ENCODE assay signal across 21 cellular contexts in the genomic region with DNA sequence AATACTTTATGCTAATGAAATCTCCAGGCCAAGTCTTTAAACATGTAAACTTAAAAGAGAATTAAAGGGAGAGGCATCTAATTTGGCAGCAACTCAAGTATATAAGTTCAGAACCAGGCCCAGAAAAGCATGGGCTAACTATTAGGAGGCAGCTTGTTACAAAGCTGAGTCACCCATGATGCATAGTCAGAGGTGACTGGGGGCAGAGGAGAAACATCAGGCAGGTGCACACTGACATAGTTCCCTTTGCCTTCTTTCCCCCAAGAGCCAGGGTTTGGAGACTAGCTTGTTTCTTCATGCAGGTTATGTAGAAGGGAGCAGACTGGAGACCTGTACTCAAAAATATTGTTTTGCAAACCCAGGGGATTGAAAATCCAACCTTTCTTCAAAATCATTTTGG.
"Had no signal": no experiment of that assay in that cellular context is flagged by ENCODE, and none has a peak within 500 bp of the region (broad histone marks: within the 10 kb centered on the region; RNA-seq: fewer than 3 reads in every experiment).

No MANE protein-coding gene starts in this region.

- H3K9me3 ChIP-seq: gastrocnemius medialis, right lobe of liver, suprapubic skin, transverse colon had no signal

- DNase-seq: activated B cell treated with CpG ODN at 0.5 μM for 24 hours; activated CD4-positive, alpha-beta memory T cell treated with anti-CD3 and anti-CD28 coated beads for 36 hours; activated CD4-positive, alpha-beta T cell treated with anti-CD3 and anti-CD28 coated beads for 36 hours; activated naive CD4-positive, alpha-beta T cell treated with anti-CD3 and anti-CD28 coated beads for 36 hours; activated naive CD8-positive, alpha-beta T cell treated with anti-CD3 and anti-CD28 coated beads, Interleukin-2, amount 10 ng/mL, durations not matched to agents 7 days and 5 days; activated T-cell treated with anti-CD3 and anti-CD28 coated beads, Interleukin-2, amount 50 U/mL, for 48 hours; amygdala; erythroblast; gastrocnemius medialis; hippocampal formation; left ventricle myocardium superior; nephron progenitor cell; right lobe of liver; small intestine; stimulated activated CD4-positive, alpha-beta T cell treated with anti-CD3 and anti-CD28 coated beads, Interleukin-2, amount 100 ng/mL, for 24 hours; stimulated activated naive CD8-positive, alpha-beta T cell treated with anti-CD3 and anti-CD28 coated beads, Interleukin-15, amount 100 ng/mL, for 72 hours; T1000; transverse colon had no signal

- H3K4me1 ChIP-seq: gastrocnemius medialis, right lobe of liver, suprapubic skin, transverse colon had no signal

- H3K27me3 ChIP-seq: cardiac muscle cell, gastrocnemius medialis, right lobe of liver, suprapubic skin, transverse colon had no signal

- ATAC-seq: activated CD4-positive, alpha-beta T cell treated with anti-CD3 and anti-CD28 coated beads for 36 hours; gastrocnemius medialis; left ventricle myocardium superior; right lobe of liver; stimulated activated effector memory CD8-positive, alpha-beta T cell treated with anti-CD3 and anti-CD28 coated beads, Interleukin-12 subunit alpha, Interleukin-12 subunit beta, amount 100 ng/mL, for 72 hours; stimulated activated naive CD8-positive, alpha-beta T cell treated with anti-CD3 and anti-CD28 coated beads, Interleukin-15, amount 100 ng/mL, for 72 hours had no signal

- H3K4me3 ChIP-seq: cardiac muscle cell, gastrocnemius medialis, right lobe of liver, suprapubic skin, transverse colon had no signal

- H3K27ac ChIP-seq: cardiac muscle cell, gastrocnemius medialis, right lobe of liver, suprapubic skin, transverse colon had no signal

- H3K36me3 ChIP-seq: cardiac muscle cell, gastrocnemius medialis, right lobe of liver, suprapubic skin, transverse colon had no signal
